ENCODE assay signal across 2 cellular contexts in genomic region chr3:81198766-81199165, GRCh38.
TF ChIP-seq lines count a peak whose summit lies in the region.

No MANE protein-coding gene starts in this region.

TF ChIP-seq in HepG2, 621 proteins besides CTCF, POLR2A, EP300 and RAD21 (continued from another document):
- peak; percentile 30; the same call in 1 of the 2 replicates for TF ChIP-seq STAG1 (CRISPR knock-in tag; IDR thresholded peaks at IDR 0.05)
TF ChIP-seq in HepG2: peak in this region for 1.

TF ChIP-seq in WTC11, 78 proteins besides CTCF, POLR2A, EP300 and RAD21 (continued from another document):
- TF ChIP-seq ZNF423 (CRISPR knock-in tag; IDR thresholded peaks at IDR 0.05) = no peak
- TF ChIP-seq ARID4B (CRISPR knock-in tag; IDR thresholded peaks at IDR 0.05; ENCODE audit: borderline replicate concordance) = no peak
